ENCODE assay signal across 1 cellular context in genomic region chr3:197471221-197472010, GRCh38.
A peak's percentile ranks its signal among the peaks of the same experiment; 100 is the strongest.
TF ChIP-seq lines count a peak whose summit lies in the region.

No MANE protein-coding gene starts in this region.

TF ChIP-seq in HepG2, 621 proteins besides CTCF, POLR2A, EP300 and RAD21 (continued from another document and continues in another):
- TF ChIP-seq TRIM22 (IDR thresholded peaks at IDR 0.05) (no peak), ZSCAN31 (CRISPR knock-in tag; IDR thresholded peaks at IDR 0.05; ENCODE audit: low read depth) (peak; percentile 61), ZNF780A (CRISPR knock-in tag; IDR thresholded peaks at IDR 0.05) (no peak), ZNF232 (CRISPR knock-in tag; IDR thresholded peaks at IDR 0.05; ENCODE audit: borderline replicate concordance) (no peak), DDIT3 (CRISPR knock-in tag; IDR thresholded peaks at IDR 0.05) (no peak), ZNF513 (CRISPR knock-in tag; conservative IDR thresholded peaks at IDR 0.05) (no peak), GTF2F1 (IDR thresholded peaks at IDR 0.05; ENCODE audit: low read length) (no peak), SCMH1 (CRISPR knock-in tag; IDR thresholded peaks at IDR 0.05; ENCODE audit: borderline replicate concordance) (no peak), POGZ (CRISPR knock-in tag; IDR thresholded peaks at IDR 0.05) (0 out of 2 replicates have a peak, but pooled peaks have one; percentile 31), ZBTB20 (CRISPR knock-in tag; IDR thresholded peaks at IDR 0.05; ENCODE audit: borderline replicate concordance, low read depth) (no peak), ATF4 (CRISPR knock-in tag; IDR thresholded peaks at IDR 0.05) (no peak), ZNF205 (CRISPR knock-in tag; IDR thresholded peaks at IDR 0.05) (no peak), TFDP1 (CRISPR knock-in tag; IDR thresholded peaks at IDR 0.05; ENCODE audit: borderline replicate concordance) (peak; percentile 79; the same call in 1 of the 2 replicates), NR2F6 (IDR thresholded peaks at IDR 0.05) (peak; percentile 81), NR2F6 (CRISPR knock-in tag; IDR thresholded peaks at IDR 0.05) (peak; percentile 86), MXI1 (IDR thresholded peaks at IDR 0.05; ENCODE audit: borderline replicate concordance, low read depth, low read length) (no peak), CBX2 (IDR thresholded peaks at IDR 0.05; ENCODE audit: low read depth, low read length) (no peak), CBX2 (CRISPR knock-in tag; IDR thresholded peaks at IDR 0.05; ENCODE audit: low read depth) (no peak), NAIF1 (CRISPR knock-in tag; IDR thresholded peaks at IDR 0.05; ENCODE audit: borderline replicate concordance) (no peak), SRSF4 (IDR thresholded peaks at IDR 0.05; ENCODE audit: low read depth, low read length, poor library complexity, severe bottlenecking) (no peak), ZNF318 (CRISPR knock-in tag; IDR thresholded peaks at IDR 0.05) (no peak), THYN1 (CRISPR knock-in tag; IDR thresholded peaks at IDR 0.05; ENCODE audit: borderline replicate concordance, low read depth) (no peak), ZNF160 (CRISPR knock-in tag; IDR thresholded peaks at IDR 0.05) (no peak), ZNF577 (CRISPR knock-in tag; IDR thresholded peaks at IDR 0.05; ENCODE audit: borderline replicate concordance, low read depth) (no peak), ZNF567 (CRISPR knock-in tag; IDR thresholded peaks at IDR 0.05; ENCODE audit: borderline replicate concordance) (no peak), ZFP36L1 (CRISPR knock-in tag; IDR thresholded peaks at IDR 0.05) (no peak), NRL (CRISPR knock-in tag; IDR thresholded peaks at IDR 0.05; ENCODE audit: borderline replicate concordance) (no peak; the same call in 1 of the 2 replicates), ZNF777 (CRISPR knock-in tag; IDR thresholded peaks at IDR 0.05) (no peak), ZBTB8A (CRISPR knock-in tag; IDR thresholded peaks at IDR 0.05; ENCODE audit: borderline replicate concordance, low read depth) (no peak), NCOA2 (CRISPR knock-in tag; IDR thresholded peaks at IDR 0.05) (peak; percentile 82), ZHX1 (CRISPR knock-in tag; IDR thresholded peaks at IDR 0.05; ENCODE audit: low read depth) (no peak), ZNF282 (IDR thresholded peaks at IDR 0.05; ENCODE audit: partially characterized antibody) (no peak), ISX (CRISPR knock-in tag; conservative IDR thresholded peaks at IDR 0.05) (no peak), ZNF503 (CRISPR knock-in tag; IDR thresholded peaks at IDR 0.05) (no peak), ZNF280D (CRISPR knock-in tag; IDR thresholded peaks at IDR 0.05) (no peak), MEIS1 (CRISPR knock-in tag; IDR thresholded peaks at IDR 0.05; ENCODE audit: borderline replicate concordance) (no peak)
